Comparison of ENCODE assay signal across 13 cellular contexts in genomic region chr14:68308695-68309094, GRCh38.
DNase-seq lines count a peak whose midpoint lies in the region; ATAC-seq and TF ChIP-seq lines count a peak whose summit lies in the region.
"Had no signal": no experiment of that assay in that cellular context is flagged by ENCODE, and none has a peak within 500 bp of the region (broad histone marks: within the 10 kb centered on the region; RNA-seq: fewer than 3 reads in every experiment).

No MANE protein-coding gene starts in this region.

- H3K79me2 ChIP-seq in neural progenitor cell (ENCODE audit: low read depth) = no peaks in the 10 kb centered on the region

- H3K4me3 Mint-ChIP-seq in MCF 10A (ENCODE audit: unreplicated experiment) = no peak overlapping the region
- H3K4me3 Mint-ChIP-seq in neural progenitor cell = no peak overlapping the region

- H2AFZ ChIP-seq in neural progenitor cell (replicated peaks) = no peak overlapping the region

- peaks cover 4 to 15% of the 10 kb centered on the region in 2 donors for H3K4me1 ChIP-seq in breast epithelium
- H3K4me1 ChIP-seq in esophagus squamous epithelium = peaks cover 5 to 47% (median 15%) of the 10 kb centered on the region in 3 donors
- peaks cover 35% of the 10 kb centered on the region for H3K4me1 ChIP-seq in neural progenitor cell
- no peaks in the 10 kb centered on the region for H3K4me1 ChIP-seq in uterus

- H3K27me3 Mint-ChIP-seq in MCF 10A (ENCODE audit: insufficient read depth, unreplicated experiment) = no peaks in the 10 kb centered on the region
- H3K27me3 Mint-ChIP-seq in neural progenitor cell (ENCODE audit: insufficient read depth, low read depth) = no peaks in the 10 kb centered on the region

- H3K4me3 ChIP-seq in breast epithelium = no peak overlapping the region
- no peak overlapping the region for H3K4me3 ChIP-seq in esophagus squamous epithelium
- no peak overlapping the region for H3K4me3 ChIP-seq in neural progenitor cell
- H3K4me3 ChIP-seq in uterus = no peak overlapping the region
- H3K4me3 ChIP-seq: colonic mucosa had no signal

- DNase-seq in breast epithelium (ENCODE audit: low spot score in 2 of 2) (no peak), MCF 10A (ENCODE audit: unreplicated experiment) (no peak), esophagus squamous epithelium (lab: John Stamatoyannopoulos, UW) (no peak), neural progenitor cell (ENCODE audit: low spot score) (no peak), uterus (no peak), NCI-H524 treated with DMSO at 0.1 percent for 48 hours (lab: John Stamatoyannopoulos, UW) (no peak), amygdala (lab: John Stamatoyannopoulos, UW) (no peak)
- DNase-seq: activated CD4-positive, alpha-beta T cell treated with anti-CD3 and anti-CD28 coated beads, Interleukin-2, amount 50 U/mL, for 4 hours; colonic mucosa; DMS79; NCI-H524; small intestine had no signal

- TF ChIP-seq POLR2A in breast epithelium (IDR thresholded peaks at IDR 0.05) = no peak
- TF ChIP-seq POLR2A in esophagus squamous epithelium (IDR thresholded peaks at IDR 0.05) = no peak
- no peak for TF ChIP-seq POLR2A in uterus (IDR thresholded peaks at IDR 0.05)

- H3K27ac ChIP-seq in breast epithelium = peak overlapping the region; percentile 70 to 80
- H3K27ac ChIP-seq in esophagus squamous epithelium = peak overlapping the region in 3 of 4 donors; percentile 61 to 72 (median 68)
- no peak overlapping the region for H3K27ac ChIP-seq in neural progenitor cell
- H3K27ac ChIP-seq in uterus = peak overlapping the region; percentile 73 to 78

- intact Hi-C loops in breast epithelium (cut with DNase I; ENCODE audit: low total_unique reads) (no loop called here), MCF 10A (cut with micrococcal nuclease) (no loop called here), esophagus squamous epithelium (cut with DNase I) (no loop called here), uterus (cut with DNase I; ENCODE audit: low total_unique reads) (no loop called here)

- H3K9me3 Mint-ChIP-seq in MCF 10A (ENCODE audit: unreplicated experiment) = no peaks in the 10 kb centered on the region
- H3K9me3 Mint-ChIP-seq in neural progenitor cell = no peaks in the 10 kb centered on the region

- 69 to 75% methylated on average over 3 of the region's 3 CpGs for WGBS in esophagus squamous epithelium, 2 donors

- POLR2A ChIA-PET in MCF 10A (lab: Yijun Ruan, JAX) = interaction anchor here (0.7 to 1.2 kb wide), 3 partner anchors 14 to 137 kb away, joined by 3 to 4 read pairs (median 3); no protein-coding TSS in a partner anchor

- no peaks in the 10 kb centered on the region for H3K4me1 Mint-ChIP-seq in MCF 10A (ENCODE audit: insufficient read depth, unreplicated experiment)
- H3K4me1 Mint-ChIP-seq in neural progenitor cell = peaks cover 41% of the 10 kb centered on the region

- TF ChIP-seq CTCF in breast epithelium (IDR thresholded peaks at IDR 0.05) (no peak), MCF 10A (IDR thresholded peaks at IDR 0.05; ENCODE audit: unreplicated experiment) (no peak), esophagus squamous epithelium (IDR thresholded peaks at IDR 0.05) (no peak), neural progenitor cell (IDR thresholded peaks at IDR 0.05) (no peak), uterus (IDR thresholded peaks at IDR 0.05) (no peak)

- H3K9ac ChIP-seq in neural progenitor cell = no peak overlapping the region

- no peak overlapping the region for H3K4me2 ChIP-seq in neural progenitor cell

- H3K27ac Mint-ChIP-seq in MCF 10A (ENCODE audit: low read depth, unreplicated experiment) (no peak overlapping the region), neural progenitor cell (peak overlapping the region; percentile 24)

- H4K20me1 ChIP-seq in neural progenitor cell (ENCODE audit: low read depth) = no peaks in the 10 kb centered on the region

- no peaks in the 10 kb centered on the region for H3K36me3 ChIP-seq in breast epithelium
- no peaks in the 10 kb centered on the region for H3K36me3 ChIP-seq in esophagus squamous epithelium
- no peaks in the 10 kb centered on the region for H3K36me3 ChIP-seq in neural progenitor cell
- no peaks in the 10 kb centered on the region for H3K36me3 ChIP-seq in uterus
- H3K36me3 ChIP-seq: colonic mucosa had no signal

- no peaks in the 10 kb centered on the region for H3K36me3 Mint-ChIP-seq in MCF 10A (ENCODE audit: insufficient read depth, unreplicated experiment)
- H3K36me3 Mint-ChIP-seq in neural progenitor cell = peaks cover 4% of the 10 kb centered on the region

- ATAC-seq in HG02884 (IDR thresholded peaks at IDR 0.05; ENCODE audit: unreplicated experiment) = no peak

- no TSS peak for BruUV-seq in MCF 10A (replicated peaks; lab: Mats Ljungman, UMichigan)

- peaks cover 5% of the 10 kb centered on the region for H3F3A ChIP-seq in neural progenitor cell (ENCODE audit: low read depth)

- H3K9me3 ChIP-seq in breast epithelium = no peaks in the 10 kb centered on the region
- H3K9me3 ChIP-seq in esophagus squamous epithelium = no peaks in the 10 kb centered on the region
- H3K9me3 ChIP-seq in neural progenitor cell (ENCODE audit: low read depth) = no peaks in the 10 kb centered on the region
- H3K9me3 ChIP-seq in uterus = no peaks in the 10 kb centered on the region
- H3K9me3 ChIP-seq: colonic mucosa had no signal

- H3K27me3 ChIP-seq in breast epithelium (no peaks in the 10 kb centered on the region), esophagus squamous epithelium (no peaks in the 10 kb centered on the region), neural progenitor cell (no peaks in the 10 kb centered on the region), uterus (no peaks in the 10 kb centered on the region)
- H3K27me3 ChIP-seq: colonic mucosa had no signal

- CTCF ChIA-PET in MCF 10A (lab: Yijun Ruan, JAX) = interaction anchor here (0.5 to 0.8 kb wide), 4 partner anchors 12 to 149 kb away, joined by 3 to 4 read pairs (median 4); no protein-coding TSS in a partner anchor
